11 cellular contexts compared by ENCODE assay signal in genomic region chr3:24520941-24521305, GRCh38. TPM values are rescaled to one million over a fixed set of nuclear protein-coding genes. Genes with fewer than 3 reads are reported as not detected.
DNase-seq lines count a peak whose midpoint lies in the region; ATAC-seq and TF ChIP-seq lines count a peak whose summit lies in the region.
"Had no signal": no experiment of that assay in that cellular context is flagged by ENCODE, and none has a peak within 500 bp of the region (broad histone marks: within the 10 kb centered on the region; RNA-seq: fewer than 3 reads in every experiment).

No MANE protein-coding gene starts in this region.

- H3K36me3 ChIP-seq in PC-9 (ENCODE audit: low read depth) (no peaks in the 10 kb centered on the region), osteoblast (ENCODE audit: insufficient read depth, low read length) (no peaks in the 10 kb centered on the region)

- no peaks in the 10 kb centered on the region for H3K27me3 ChIP-seq in PC-9 (ENCODE audit: insufficient read depth, low read depth)
- H3K27me3 ChIP-seq in osteoblast (ENCODE audit: insufficient read depth, low read length): peaks cover 28% of the 10 kb centered on the region

- H3K4me3 ChIP-seq in AG10803 (ENCODE audit: low read length) (peak overlapping the region; percentile 61), PC-9 (peak overlapping the region; percentile 87), fibroblast of pulmonary artery (replicated peaks; ENCODE audit: low read depth, low read length) (peak overlapping the region; percentile 52), osteoblast (ENCODE audit: insufficient read depth, low read length) (no peak overlapping the region)

- H4K20me1 ChIP-seq in PC-9 (ENCODE audit: insufficient read depth) (no peaks in the 10 kb centered on the region), osteoblast (ENCODE audit: insufficient read depth, low read length) (no peaks in the 10 kb centered on the region)

- peaks cover 37% of the 10 kb centered on the region for H3K4me1 ChIP-seq in PC-9 (replicated peaks; ENCODE audit: insufficient read depth)
- no peaks in the 10 kb centered on the region for H3K4me1 ChIP-seq in osteoblast (ENCODE audit: insufficient read depth, low read length)

- peaks cover 19% of the 10 kb centered on the region; the same call in 1 of the 2 replicates for H3F3A ChIP-seq in PC-9 (ENCODE audit: insufficient read depth, low read depth)

- H3K4me2 ChIP-seq in PC-9: peak overlapping the region; percentile 71
- peak overlapping the region; percentile 36 for H3K4me2 ChIP-seq in osteoblast (ENCODE audit: insufficient read depth, low read length)

- no peak for TF ChIP-seq CTCF in AG10803 (conservative IDR thresholded peaks at IDR 0.05; ENCODE audit: low read length)
- no peak for TF ChIP-seq CTCF in PC-9 (conservative IDR thresholded peaks at IDR 0.05)
- TF ChIP-seq CTCF in fibroblast of pulmonary artery (IDR thresholded peaks at IDR 0.05; ENCODE audit: low read length, missing control alignments): no peak
- no peak for TF ChIP-seq CTCF in osteoblast (IDR thresholded peaks at IDR 0.05; ENCODE audit: extremely low read depth, low read depth, low read length)

- POLR2A ChIA-PET in PC-9 (lab: Charles Lee; ENCODE audit: unreplicated experiment): interaction anchor here (0.6 to 0.7 kb wide), 4 partner anchors 123 to 1262 kb away, joined by 3 to 6 read pairs (median 4); no protein-coding TSS in a partner anchor

- H3K79me2 ChIP-seq in PC-9 (ENCODE audit: low read depth) (no peaks in the 10 kb centered on the region), osteoblast (ENCODE audit: insufficient read depth, low read length) (no peaks in the 10 kb centered on the region)

- H3K9me3 ChIP-seq in PC-9 (ENCODE audit: insufficient read depth, low read depth): no peaks in the 10 kb centered on the region
- no peaks in the 10 kb centered on the region for H3K9me3 ChIP-seq in osteoblast (ENCODE audit: low read depth, low read length)

- ATAC-seq in GM19023 (IDR thresholded peaks at IDR 0.05; ENCODE audit: unreplicated experiment): no peak

- peak overlapping the region; percentile 99 for H2AFZ ChIP-seq in PC-9
- no peak overlapping the region for H2AFZ ChIP-seq in osteoblast (ENCODE audit: low read length)

- no peak for DNase-seq in AG10803 (ENCODE audit: low read depth)
- DNase-seq in PC-9: peak in 1 of 2 experiments; percentile 46
- no peak for DNase-seq in fibroblast of pulmonary artery (ENCODE audit: low read depth)
- no peak for DNase-seq in osteoblast (ENCODE audit: insufficient read length, low spot score, missing footprints)
- no peak for DNase-seq in kidney tubule cell (ENCODE audit: low spot score)
- DNase-seq in AG08396 (ENCODE audit: low spot score): no peak
- DNase-seq in EL: no peak
- DNase-seq: activated CD8-positive, alpha-beta memory T cell treated with anti-CD3 and anti-CD28 coated beads, Interleukin-2, amount 50 U/mL, for 48 hours; DMS 273 treated with DMSO at 0.1 percent for 48 hours; stimulated activated CD4-positive, alpha-beta T cell treated with anti-CD3 and anti-CD28 coated beads, Interleukin-4, amount 100 ng/mL, for 24 hours had no signal

- CTCF ChIA-PET in PC-9 (lab: Charles Lee): no interaction called here

- no TSS peak for BruUV-seq in PC-9 (replicated peaks; lab: Mats Ljungman, UMichigan)

- H3K27ac ChIP-seq in PC-9 (peak overlapping the region; percentile 56; the same call in 1 of the 2 replicates), osteoblast (ENCODE audit: low read depth, low read length) (no peak overlapping the region)

- intact Hi-C loops in PC-9 (cut with micrococcal nuclease; ENCODE audit: unreplicated experiment): loop anchor here (5.0 kb wide), 1 partner anchor 156 kb away; no protein-coding TSS in a partner anchor

- H3K9me2 ChIP-seq in PC-9 (ENCODE audit: insufficient read depth): no peaks in the 10 kb centered on the region

RNA-seq across cellular contexts. Expression of gene THRB, which starts 26.3 kb away (rescaled TPM):
- total RNA-seq in PC-9 (2021): 9.7 and 11.2 TPM in 2 replicates
- 0.36 and 0.88 TPM in 2 replicates for total RNA-seq in osteoblast
